10 cellular contexts compared by ENCODE assay signal in the genomic region with DNA sequence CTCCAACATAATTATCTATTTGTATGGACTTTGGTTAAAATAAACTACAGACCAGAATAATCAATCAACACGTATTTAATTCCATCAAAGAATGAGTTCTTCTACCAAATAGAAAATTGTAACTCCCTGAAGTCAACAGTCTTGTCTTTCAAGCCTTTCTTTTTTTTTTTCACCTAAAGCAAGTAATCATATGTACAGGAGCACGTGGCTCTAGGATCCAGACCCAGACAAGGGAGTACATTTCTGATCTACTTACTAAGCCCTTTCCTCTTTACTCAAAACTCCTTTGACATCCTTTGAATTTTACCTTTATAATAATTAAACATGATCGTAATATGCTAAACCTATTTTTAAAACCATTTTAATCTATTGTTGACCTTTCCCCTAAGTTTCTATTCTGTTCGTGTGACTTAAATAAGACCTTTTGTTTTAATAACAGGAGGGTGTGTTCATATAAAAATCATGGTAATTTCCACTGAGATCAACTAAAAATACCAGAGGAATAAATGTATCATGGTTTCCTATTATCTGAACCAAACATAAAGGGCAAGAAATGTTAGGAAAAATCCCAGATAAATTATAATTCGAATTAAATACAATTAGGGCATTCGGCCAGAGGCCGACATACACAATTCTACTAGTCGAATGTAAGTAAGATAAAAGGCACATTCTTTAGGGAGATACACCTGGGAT. TPM values are rescaled to one million over a fixed set of nuclear protein-coding genes. Genes with fewer than 3 reads are reported as not detected.
A peak's percentile ranks its signal among the peaks of the same experiment; 100 is the strongest.
DNase-seq lines count a peak whose midpoint lies in the region; TF ChIP-seq lines count a peak whose summit lies in the region.
"Had no signal": no experiment of that assay in that cellular context is flagged by ENCODE, and none has a peak within 500 bp of the region (broad histone marks: within the 10 kb centered on the region; RNA-seq: fewer than 3 reads in every experiment).

No MANE protein-coding gene starts in this region.

- WGBS in mesodermal cell (ENCODE audit: insufficient coverage in 2 of 2), 2 experiments, result 85 to 86% methylated on average over 1 to 4 of the region's 8 CpGs

- TF ChIP-seq CTCF in AG10803 (conservative IDR thresholded peaks at IDR 0.05; ENCODE audit: low read length) (no peak), brain (conservative IDR thresholded peaks at IDR 0.05) (no peak)

- peaks cover 4% of the 10 kb centered on the region; the same call in 1 of the 2 replicates for H3K36me3 ChIP-seq in HUES48 (ENCODE audit: control insufficient read depth, insufficient read depth, low read length)
- H3K36me3 ChIP-seq in mesodermal cell (ENCODE audit: control insufficient read depth, insufficient read depth, low read length), result peaks cover 17% of the 10 kb centered on the region

- H3K4me3 Mint-ChIP-seq in brain, result peak overlapping the region; percentile 86 to 94 (median 90)

- peak overlapping the region in 3 of 5 experiments; percentile 35 to 95 (median 85) for H3K27ac Mint-ChIP-seq in brain

- peaks cover 9% of the 10 kb centered on the region for H3K27me3 Mint-ChIP-seq in brain

- H3K9me3 Mint-ChIP-seq in brain, result peaks cover 0 to 2% (median 0%) of the 10 kb centered on the region in 5 experiments

- H3K9ac ChIP-seq in HUES48 (ENCODE audit: low read depth, low read length), result peak overlapping the region; percentile 93; the same call in 1 of the 2 replicates

- H3K36me3 Mint-ChIP-seq in brain, result peaks cover 8% of the 10 kb centered on the region

- H3K9me3 ChIP-seq in HUES48 (ENCODE audit: control insufficient read depth, insufficient read depth, low read length) (no peaks in the 10 kb centered on the region), mesodermal cell (ENCODE audit: control insufficient read depth, low read length) (no peaks in the 10 kb centered on the region)

- H3K27ac ChIP-seq in HUES48 (ENCODE audit: low read depth, low read length) (peak overlapping the region; percentile 86), mesodermal cell (ENCODE audit: low read depth, low read length, severe bottlenecking) (no peak overlapping the region)

- H3K4me3 ChIP-seq in AG10803 (ENCODE audit: low read length) (peak overlapping the region; percentile 90), HUES48 (ENCODE audit: low read depth, low read length) (peak overlapping the region; percentile 68), mesodermal cell (ENCODE audit: extremely low read depth, insufficient read depth, low read length, poor library complexity, severe bottlenecking) (peak overlapping the region; percentile 77)

- DNase-seq in AG10803 (ENCODE audit: low read depth) (no peak), SK-N-DZ (ENCODE audit: low spot score) (no peak), HK-2 (ENCODE audit: unreplicated experiment) (no peak), RPMI8226 (no peak), NCI-H2081 treated with DMSO at 0.1 percent for 48 hours (lab: John Stamatoyannopoulos, UW) (no peak)
- DNase-seq: cortex of kidney, NCI-H1048 had no signal

- H3K27me3 ChIP-seq in HUES48 (ENCODE audit: control insufficient read depth, insufficient read depth, low read length), result peaks cover 12% of the 10 kb centered on the region

- H3K4me1 ChIP-seq in HUES48 (ENCODE audit: control insufficient read depth, insufficient read depth, low read length), result peaks cover 31% of the 10 kb centered on the region
- H3K4me1 ChIP-seq in mesodermal cell (ENCODE audit: control insufficient read depth, insufficient read depth, low read length, poor library complexity, severe bottlenecking), result peaks cover 38% of the 10 kb centered on the region

- H3K4me1 Mint-ChIP-seq in brain, result peaks cover 78% of the 10 kb centered on the region

RNA-seq across cellular contexts. Expression of a gene that starts 1.7 kb away (rescaled TPM):
- polyA plus RNA-seq in brain (ENCODE audit: insufficient read depth, low read depth, low replicate concordance), result 46.7 TPM
- 23.5 TPM for polyA plus RNA-seq in mesodermal cell (2013, experiment 1 of 2)
- polyA plus RNA-seq in mesodermal cell (2013, experiment 2 of 2), result 21.4 TPM
- 18.3 and 20.5 TPM in 2 replicates for polyA plus RNA-seq in SK-N-DZ (2014; cell fraction: cytosol; rRNA removed)
- 10.8 and 21.7 TPM in 2 replicates for polyA plus RNA-seq in SK-N-DZ (2014; cell fraction: nucleus; rRNA removed)
